8 cellular contexts compared by ENCODE assay signal in the genomic region with DNA sequence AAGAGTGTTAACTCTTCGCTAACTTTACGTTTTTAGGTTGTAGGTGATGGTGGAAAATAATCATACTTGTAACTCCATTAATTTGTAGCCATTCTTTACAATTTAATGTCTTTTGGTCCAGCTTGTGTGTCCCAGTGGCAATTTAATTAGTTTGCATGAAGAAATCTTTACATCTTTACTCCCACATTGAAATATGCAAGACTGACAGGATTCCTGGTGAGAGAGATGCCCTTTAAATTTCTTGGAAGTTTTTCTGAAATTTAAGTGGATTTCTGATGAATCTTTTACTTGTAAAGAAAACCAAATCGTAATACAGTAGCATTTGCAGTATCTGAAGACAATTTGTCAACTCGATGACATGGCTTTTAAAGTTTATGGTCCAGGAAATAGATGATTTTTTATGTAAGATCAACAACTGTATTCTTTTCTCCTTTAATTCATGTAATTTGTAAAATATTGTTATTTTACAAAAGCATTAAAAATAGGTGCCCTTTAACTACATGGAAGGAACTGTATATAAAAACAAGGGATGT. TPM values are rescaled to one million over a fixed set of nuclear protein-coding genes. Genes with fewer than 3 reads are reported as not detected.
DNase-seq lines count a peak whose midpoint lies in the region; ATAC-seq lines count a peak whose summit lies in the region.

No MANE protein-coding gene starts in this region.

- no peak for DNase-seq in activated CD4-positive, alpha-beta T cell treated with anti-CD3 and anti-CD28 coated beads for 36 hours
- no peak for DNase-seq in activated CD4-positive, alpha-beta T cell treated with anti-CD3 and anti-CD28 coated beads for 1 hour
- DNase-seq in activated naive CD4-positive, alpha-beta T cell treated with anti-CD3 and anti-CD28 coated beads, Interleukin-2, amount 10 ng/mL, durations not matched to agents 7 days and 5 days: no peak
- DNase-seq in NCI-H774 (lab: John Stamatoyannopoulos, UW) (no peak), posterior vena cava (ENCODE audit: low spot score) (no peak)

- H3K27me3 Mint-ChIP-seq in activated CD4-positive, alpha-beta T cell treated with anti-CD3 and anti-CD28 coated beads for 36 hours: peaks cover 2% of the 10 kb centered on the region
- peaks cover 24% of the 10 kb centered on the region for H3K27me3 Mint-ChIP-seq in activated naive CD4-positive, alpha-beta T cell treated with anti-CD3 and anti-CD28 coated beads, Interleukin-2, amount 10 ng/mL, durations not matched to agents 7 days and 5 days

- intact Hi-C loops in activated CD4-positive, alpha-beta T cell treated with anti-CD3 and anti-CD28 coated beads for 36 hours (cut with DNase I, micrococcal nuclease): loop anchor here (5.0 to 10.0 kb wide), 4 partner anchors 191 to 606 kb away; partner anchors contain the start of gene TNFRSF11A (in 1 of the 2)
- intact Hi-C loops in posterior vena cava (cut with DNase I): loop anchor here in 1 of 2 donors (10.0 kb wide), 1 partner anchor 266 kb away; no protein-coding TSS in a partner anchor

- H3K4me3 Mint-ChIP-seq in activated CD4-positive, alpha-beta T cell treated with anti-CD3 and anti-CD28 coated beads for 36 hours: peak overlapping the region; percentile 71
- no peak overlapping the region for H3K4me3 Mint-ChIP-seq in activated naive CD4-positive, alpha-beta T cell treated with anti-CD3 and anti-CD28 coated beads, Interleukin-2, amount 10 ng/mL, durations not matched to agents 7 days and 5 days

- H3K4me1 Mint-ChIP-seq in activated CD4-positive, alpha-beta T cell treated with anti-CD3 and anti-CD28 coated beads for 36 hours: peaks cover 40% of the 10 kb centered on the region
- peaks cover 24% of the 10 kb centered on the region for H3K4me1 Mint-ChIP-seq in activated naive CD4-positive, alpha-beta T cell treated with anti-CD3 and anti-CD28 coated beads, Interleukin-2, amount 10 ng/mL, durations not matched to agents 7 days and 5 days

- H3K27ac ChIP-seq in angular gyrus (ENCODE audit: low read depth, low read length): peak overlapping the region; percentile 81
- H3K27ac ChIP-seq in layer of hippocampus (ENCODE audit: low read depth, low read length): peak overlapping the region; percentile 88
- peak overlapping the region; percentile 59 for H3K27ac ChIP-seq in temporal lobe (ENCODE audit: low read depth, low read length)

- H3K27me3 ChIP-seq in layer of hippocampus (ENCODE audit: control insufficient read depth, insufficient read depth, low read length): no peaks in the 10 kb centered on the region

- H3K27ac Mint-ChIP-seq in activated CD4-positive, alpha-beta T cell treated with anti-CD3 and anti-CD28 coated beads for 36 hours: no peak overlapping the region
- H3K27ac Mint-ChIP-seq in activated naive CD4-positive, alpha-beta T cell treated with anti-CD3 and anti-CD28 coated beads, Interleukin-2, amount 10 ng/mL, durations not matched to agents 7 days and 5 days: no peak overlapping the region

- no peak for ATAC-seq in activated CD4-positive, alpha-beta T cell treated with anti-CD3 and anti-CD28 coated beads for 36 hours

- no peaks in the 10 kb centered on the region for H3K36me3 Mint-ChIP-seq in activated CD4-positive, alpha-beta T cell treated with anti-CD3 and anti-CD28 coated beads for 36 hours (ENCODE audit: low read depth)
- no peaks in the 10 kb centered on the region for H3K36me3 Mint-ChIP-seq in activated naive CD4-positive, alpha-beta T cell treated with anti-CD3 and anti-CD28 coated beads, Interleukin-2, amount 10 ng/mL, durations not matched to agents 7 days and 5 days

- POLR2A ChIA-PET in activated CD4-positive, alpha-beta T cell treated with anti-CD3 and anti-CD28 coated beads for 36 hours (lab: Charles Lee): no interaction called here

- CTCF ChIA-PET in activated CD4-positive, alpha-beta T cell treated with anti-CD3 and anti-CD28 coated beads for 36 hours (lab: Charles Lee): interaction anchor here (0.9 kb wide), 1 partner anchor 241 kb away, joined by 3 read pairs; no protein-coding TSS in a partner anchor
- CTCF ChIA-PET in activated naive CD4-positive, alpha-beta T cell treated with anti-CD3 and anti-CD28 coated beads, Interleukin-2, amount 10 ng/mL, durations not matched to agents 7 days and 5 days (lab: Charles Lee): interaction anchor here (1.5 to 4.2 kb wide), 3 partner anchors 65 to 264 kb away, joined by 3 to 70 read pairs (median 4); no protein-coding TSS in a partner anchor

- H3K9me3 Mint-ChIP-seq in activated CD4-positive, alpha-beta T cell treated with anti-CD3 and anti-CD28 coated beads for 36 hours (ENCODE audit: low read depth): no peaks in the 10 kb centered on the region
- H3K9me3 Mint-ChIP-seq in activated naive CD4-positive, alpha-beta T cell treated with anti-CD3 and anti-CD28 coated beads, Interleukin-2, amount 10 ng/mL, durations not matched to agents 7 days and 5 days: no peaks in the 10 kb centered on the region

RNA-seq across cellular contexts. Expression of gene PHLPP1, which starts 3.0 kb away (rescaled TPM):
- 1 to 10 TPM; 6.8 to 8.5 TPM for total RNA-seq in activated CD4-positive, alpha-beta T cell treated with anti-CD3 and anti-CD28 coated beads for 36 hours
- total RNA-seq in temporal lobe (17.0 TPM), posterior vena cava (10 to 100 TPM in 1 of 2 donors, 1 to 10 TPM in 1; 7.8 to 11.4 TPM)
